ENCODE assay signal across 29 cellular contexts in genomic region chr11:59859695-59860094, GRCh38. TPM values are rescaled to one million over a fixed set of nuclear protein-coding genes. Genes with fewer than 3 reads are reported as not detected.
"Had no signal": no experiment of that assay in that cellular context is flagged by ENCODE, and none has a peak within 500 bp of the region (broad histone marks: within the 10 kb centered on the region; RNA-seq: fewer than 3 reads in every experiment).

No MANE protein-coding gene starts in this region.

- H3K4me3 Mint-ChIP-seq: activated CD4-positive, alpha-beta T cell treated with anti-CD3 and anti-CD28 coated beads, Interleukin-2, amount 10 ng/mL, durations not matched to agents 7 days and 5 days; activated naive CD8-positive, alpha-beta T cell; effector memory CD8-positive, alpha-beta T cell; neural crest cell; stimulated activated naive B cell treated with anti-CD40 and anti-IgM and Interleukin-4, amounts not matched to agents 10 μg/mL and 1 μg/mL and 100 μg/mL, for 72 hours had no signal

- FAIRE-seq: colon, frontal cortex, urothelium cell line had no signal

- DNase-seq: activated CD4-positive, alpha-beta T cell treated with anti-CD3 and anti-CD28 coated beads, Interleukin-2, amount 10 ng/mL, durations not matched to agents 7 days and 5 days; activated naive CD4-positive, alpha-beta T cell; activated T-cell treated with anti-CD3 and anti-CD28 coated beads, Interleukin-2, amount 50 U/mL, for 1 hour; adrenal gland; brain microvascular endothelial cell; caudate nucleus; dorsolateral prefrontal cortex; effector memory CD8-positive, alpha-beta T cell; hippocampal formation; kidney glomerular epithelial cell; left lung; naive thymus-derived CD4-positive, alpha-beta T cell; stimulated activated CD4-positive, alpha-beta T cell treated with anti-CD3 and anti-CD28 coated beads, Interleukin-2, amount 100 ng/mL, for 48 hours; stimulated activated CD8-positive, alpha-beta memory T cell treated with anti-CD3 and anti-CD28 coated beads, Interleukin-4, amount 100 ng/mL, for 48 hours; stimulated activated naive B cell treated with anti-CD40 and anti-IgM and Interleukin-4, amounts not matched to agents 10 μg/mL and 1 μg/mL and 100 μg/mL, for 72 hours; T1000; transverse colon had no signal

- H3K36me3 Mint-ChIP-seq: activated naive CD8-positive, alpha-beta T cell; stimulated activated naive B cell treated with anti-CD40 and anti-IgM and Interleukin-4, amounts not matched to agents 10 μg/mL and 1 μg/mL and 100 μg/mL, for 72 hours had no signal

- H3K27ac Mint-ChIP-seq: activated naive CD8-positive, alpha-beta T cell; effector memory CD8-positive, alpha-beta T cell; naive thymus-derived CD4-positive, alpha-beta T cell; stimulated activated naive B cell treated with anti-CD40 and anti-IgM and Interleukin-4, amounts not matched to agents 10 μg/mL and 1 μg/mL and 100 μg/mL, for 72 hours had no signal

- H3K9me3 Mint-ChIP-seq: activated CD4-positive, alpha-beta T cell treated with anti-CD3 and anti-CD28 coated beads, Interleukin-2, amount 10 ng/mL, durations not matched to agents 7 days and 5 days; effector memory CD8-positive, alpha-beta T cell; neural crest cell; stimulated activated naive B cell treated with anti-CD40 and anti-IgM and Interleukin-4, amounts not matched to agents 10 μg/mL and 1 μg/mL and 100 μg/mL, for 72 hours had no signal

- H3K4me1 Mint-ChIP-seq: stimulated activated naive B cell treated with anti-CD40 and anti-IgM and Interleukin-4, amounts not matched to agents 10 μg/mL and 1 μg/mL and 100 μg/mL, for 72 hours had no signal

RNA-seq across cellular contexts. Expression of gene TCN1, which starts 6.6 kb away (rescaled TPM):
- total RNA-seq: activated CD4-positive, alpha-beta T cell treated with anti-CD3 and anti-CD28 coated beads, Interleukin-2, amount 10 ng/mL, durations not matched to agents 7 days and 5 days; ascending aorta; frontal cortex; mesenteric fat pad; neural crest cell; omental fat pad; temporal lobe; transverse colon had no signal
- polyA plus RNA-seq: adrenal gland; naive thymus-derived CD4-positive, alpha-beta T cell had no signal

RNA-seq across cellular contexts. Expression of gene CBLIF, which starts 14.4 kb away (rescaled TPM):
- total RNA-seq: activated CD4-positive, alpha-beta T cell treated with anti-CD3 and anti-CD28 coated beads, Interleukin-2, amount 10 ng/mL, durations not matched to agents 7 days and 5 days; adrenal gland; dorsolateral prefrontal cortex; esophagus muscularis mucosa; frontal cortex; left lung; lung; mesenteric fat pad; naive thymus-derived CD4-positive, alpha-beta T cell; neural crest cell; omental fat pad; prostate gland; temporal lobe; transverse colon had no signal
- polyA plus RNA-seq: adrenal gland; lung; naive thymus-derived CD4-positive, alpha-beta T cell had no signal

RNA-seq across cellular contexts. Expression of gene OOSP3, which starts 18.9 kb away (rescaled TPM):
- total RNA-seq: activated CD4-positive, alpha-beta T cell treated with anti-CD3 and anti-CD28 coated beads, Interleukin-2, amount 10 ng/mL, durations not matched to agents 7 days and 5 days; adrenal gland; ascending aorta; esophagus muscularis mucosa; frontal cortex; left lung; lung; mesenteric fat pad; naive thymus-derived CD4-positive, alpha-beta T cell; neural crest cell; omental fat pad; prostate gland; temporal lobe; transverse colon had no signal
- polyA plus RNA-seq: adrenal gland; naive thymus-derived CD4-positive, alpha-beta T cell had no signal
